In the genomic region with DNA sequence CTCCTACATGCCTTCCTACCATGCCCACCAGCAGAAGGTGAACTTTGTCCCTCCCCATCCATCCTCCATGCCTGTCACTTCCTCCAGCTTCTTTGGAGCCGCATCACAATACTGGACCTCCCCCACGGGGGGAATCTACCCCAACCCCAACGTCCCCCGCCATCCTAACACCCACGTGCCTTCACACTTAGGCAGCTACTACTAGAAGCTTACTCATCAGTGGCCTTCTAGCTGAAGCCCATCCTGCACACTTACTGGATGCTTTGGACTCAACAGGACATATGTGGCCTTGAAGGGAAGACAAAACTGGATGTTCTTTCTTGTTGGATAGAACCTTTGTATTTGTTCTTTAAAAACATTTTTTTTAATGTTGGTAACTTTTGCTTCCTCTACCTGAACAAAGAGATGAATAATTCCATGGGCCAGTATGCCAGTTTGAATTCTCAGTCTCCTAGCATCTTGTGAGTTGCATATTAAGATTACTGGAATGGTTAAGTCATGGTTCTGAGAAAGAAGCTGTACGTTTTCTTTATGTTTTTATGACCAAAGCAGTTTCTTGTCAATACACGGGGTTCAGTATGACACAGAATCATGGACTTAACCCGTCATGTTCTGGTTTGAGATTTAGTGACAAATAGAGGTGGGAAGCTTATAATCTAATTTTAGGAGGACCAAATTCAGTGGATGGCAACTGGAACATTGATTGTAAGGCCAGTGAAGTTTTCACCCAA, we compare ENCODE assay signal across 17 cellular contexts. TPM values are rescaled to one million over a fixed set of nuclear protein-coding genes. Genes with fewer than 3 reads are reported as not detected.
"Had no signal": no experiment of that assay in that cellular context is flagged by ENCODE, and none has a peak within 500 bp of the region (broad histone marks: within the 10 kb centered on the region; RNA-seq: fewer than 3 reads in every experiment).

No MANE protein-coding gene starts in this region.

- H3K27ac Mint-ChIP-seq: activated naive CD4-positive, alpha-beta T cell treated with anti-CD3 and anti-CD28 coated beads, Interleukin-2, amount 50 U/mL, for 24 hours; endodermal cell had no signal

- ATAC-seq: lower lobe of right lung had no signal

- H3K27me3 ChIP-seq: brain microvascular endothelial cell, esophagus muscularis mucosa, tibial artery had no signal

- H3K9me3 Mint-ChIP-seq: activated naive CD4-positive, alpha-beta T cell treated with anti-CD3 and anti-CD28 coated beads, Interleukin-2, amount 50 U/mL, for 24 hours; endodermal cell had no signal

- H3K27ac ChIP-seq: brain microvascular endothelial cell, esophagus muscularis mucosa, lower lobe of right lung, skin epidermis, tibial artery, VCaP had no signal

- H3K4me3 Mint-ChIP-seq: activated naive CD4-positive, alpha-beta T cell treated with anti-CD3 and anti-CD28 coated beads, Interleukin-2, amount 50 U/mL, for 24 hours; endodermal cell had no signal

- H3K9me3 ChIP-seq: esophagus muscularis mucosa, lower lobe of right lung, tibial artery had no signal

- H3K4me1 ChIP-seq: esophagus muscularis mucosa, lower lobe of right lung, tibial artery had no signal

- H3K27me3 Mint-ChIP-seq: activated naive CD4-positive, alpha-beta T cell treated with anti-CD3 and anti-CD28 coated beads, Interleukin-2, amount 50 U/mL, for 24 hours had no signal

- DNase-seq: activated CD4-positive, alpha-beta T cell treated with anti-CD3 and anti-CD28 coated beads for 4 hours; brain microvascular endothelial cell; cerebellar nuclear complex; dermis blood vessel endothelial cell; endodermal cell; hypothalamus; lower lobe of right lung; midbrain; posterior cingulate gyrus; stimulated activated CD4-positive, alpha-beta T cell treated with anti-CD3 and anti-CD28 coated beads, Interleukin-4, amount 100 ng/mL, for 4 hours; SW 1271; tibial artery had no signal

- H3K4me3 ChIP-seq: esophagus muscularis mucosa, lower lobe of right lung, skin epidermis, tibial artery had no signal

RNA-seq across cellular contexts. Expression of gene KCNJ1, which starts 56.1 kb away (rescaled TPM):
- total RNA-seq: endodermal cell, esophagus muscularis mucosa, fibroblast of villous mesenchyme had no signal
